In the genomic region with DNA sequence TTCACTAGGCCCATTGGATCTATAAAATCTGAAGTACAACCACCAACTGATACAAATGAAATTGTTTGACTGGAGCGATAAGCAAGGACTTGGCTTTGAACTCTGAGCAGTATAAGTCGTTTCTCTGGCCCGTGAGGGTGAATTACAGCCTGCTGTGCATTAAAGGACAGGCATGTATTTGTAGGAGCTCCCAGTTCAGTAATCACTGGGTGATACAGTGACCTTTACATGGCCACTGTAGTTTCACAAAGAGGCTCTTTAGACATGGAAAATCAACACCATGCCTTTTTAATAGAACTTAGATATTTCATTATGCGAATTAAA, we compare ENCODE assay signal across 24 cellular contexts.
DNase-seq lines count a peak whose midpoint lies in the region; ATAC-seq and TF ChIP-seq lines count a peak whose summit lies in the region.
"Had no signal": no experiment of that assay in that cellular context is flagged by ENCODE, and none has a peak within 500 bp of the region (broad histone marks: within the 10 kb centered on the region; RNA-seq: fewer than 3 reads in every experiment).

No MANE protein-coding gene starts in this region.

- no peak for TF ChIP-seq EP300 in transverse colon (IDR thresholded peaks at IDR 0.05; ENCODE audit: low read depth)

- no peak for TF ChIP-seq CTCF in colonic mucosa (IDR thresholded peaks at IDR 0.05)
- no peak for TF ChIP-seq CTCF in mucosa of descending colon (IDR thresholded peaks at IDR 0.05)
- no peak for TF ChIP-seq CTCF in transverse colon (IDR thresholded peaks at IDR 0.05)

- no peaks in the 10 kb centered on the region for H3K9me3 Mint-ChIP-seq in T-helper 2 cell treated with Interferon-gamma antibody and Interleukin-4, amounts not matched to agents 5 μg/mL and 100 μg/mL, for 36 hours

- no peaks in the 10 kb centered on the region for H3K36me3 ChIP-seq in colonic mucosa
- no peaks in the 10 kb centered on the region for H3K36me3 ChIP-seq in mucosa of descending colon (ENCODE audit: low read depth)
- no peaks in the 10 kb centered on the region for H3K36me3 ChIP-seq in transverse colon
- H3K36me3 ChIP-seq: BE2C, BLaER1 had no signal

- 13 to 46% methylated on average over 2 to 4 of the region's 4 CpGs for WGBS in transverse colon (ENCODE audit: low coverage in 1 of 2), 2 donors

- H3K9ac ChIP-seq in colonic mucosa (ENCODE audit: low read depth in 2 of 2, low read length in 2 of 2): peak overlapping the region in 1 of 2 donors; percentile 43
- H3K9ac ChIP-seq: BLaER1 had no signal

- peak; percentile 50 for DNase-seq in colonic mucosa
- peak in 1 of 3 donors; percentile 51 for DNase-seq in mucosa of descending colon
- DNase-seq in transverse colon: peak; percentile 50
- no peak for DNase-seq in T-helper 2 cell treated with Interferon-gamma antibody and Interleukin-4, amounts not matched to agents 5 μg/mL and 100 μg/mL, for 36 hours (ENCODE audit: low spot score)
- no peak for DNase-seq in NCI-H146 (lab: John Stamatoyannopoulos, UW)
- DNase-seq: 8988T; ACHN; BE2C; C1 segment of cervical spinal cord; CD4-positive, alpha-beta memory T cell; CD4-positive, CD25-positive, alpha-beta regulatory T cell; CD8-positive, alpha-beta memory T cell; COR-L47; DMS 273 treated with DMSO at 0.1 percent for 48 hours; DMS153; DMS53; DMS79; DND-41; EL; GDM1 had no signal

- H3K27ac Mint-ChIP-seq in T-helper 2 cell treated with Interferon-gamma antibody and Interleukin-4, amounts not matched to agents 5 μg/mL and 100 μg/mL, for 36 hours: no peak overlapping the region
- H3K27ac Mint-ChIP-seq: CD14-positive monocyte; CD4-positive, alpha-beta memory T cell; CD4-positive, CD25-positive, alpha-beta regulatory T cell; CD8-positive, alpha-beta memory T cell had no signal

- TF ChIP-seq POLR2A in transverse colon (IDR thresholded peaks at IDR 0.05): no peak

- intact Hi-C loops in colonic mucosa (cut with DNase I): no loop called here
- intact Hi-C loops in mucosa of descending colon (cut with DNase I, micrococcal nuclease): no loop called here
- intact Hi-C loops in transverse colon (cut with DNase I; ENCODE audit: low total_unique reads): no loop called here

- ATAC-seq in mucosa of descending colon (peak; percentile 93), GM18498 (IDR thresholded peaks at IDR 0.05; ENCODE audit: unreplicated experiment) (no peak)
- ATAC-seq: GM12878 had no signal

- H3K4me3 ChIP-seq in colonic mucosa (no peak overlapping the region), mucosa of descending colon (no peak overlapping the region), transverse colon (no peak overlapping the region)
- H3K4me3 ChIP-seq: BLaER1, GM12878 had no signal

- H3K4me1 ChIP-seq in colonic mucosa: no peaks in the 10 kb centered on the region
- peaks cover 6% of the 10 kb centered on the region for H3K4me1 ChIP-seq in mucosa of descending colon (ENCODE audit: low read depth)
- peaks cover 0 to 18% (median 4%) of the 10 kb centered on the region in 4 donors for H3K4me1 ChIP-seq in transverse colon
- H3K4me1 ChIP-seq: BE2C, BLaER1 had no signal

- H3K9me3 ChIP-seq in colonic mucosa (no peaks in the 10 kb centered on the region), mucosa of descending colon (no peaks in the 10 kb centered on the region), transverse colon (no peaks in the 10 kb centered on the region)
- H3K9me3 ChIP-seq: BE2C, BLaER1 had no signal

- in situ Hi-C loops in transverse colon (cut with MboI; ENCODE audit: low pct_ligation_motif_present in 1 of 4, low pct_unique_long_range_greater_than_20kb in 1 of 4, low sequenced_read_pairs in 3 of 4): no loop called here

- H3K4me3 Mint-ChIP-seq in T-helper 2 cell treated with Interferon-gamma antibody and Interleukin-4, amounts not matched to agents 5 μg/mL and 100 μg/mL, for 36 hours: no peak overlapping the region
- H3K4me3 Mint-ChIP-seq: CD14-positive monocyte; CD4-positive, alpha-beta memory T cell; CD4-positive, CD25-positive, alpha-beta regulatory T cell; CD8-positive, alpha-beta memory T cell had no signal

- H3K4me1 Mint-ChIP-seq in T-helper 2 cell treated with Interferon-gamma antibody and Interleukin-4, amounts not matched to agents 5 μg/mL and 100 μg/mL, for 36 hours (ENCODE audit: low read depth): no peaks in the 10 kb centered on the region
- H3K4me1 Mint-ChIP-seq: CD14-positive monocyte; CD4-positive, alpha-beta memory T cell; CD4-positive, CD25-positive, alpha-beta regulatory T cell; CD8-positive, alpha-beta memory T cell had no signal

- H3K27me3 ChIP-seq in colonic mucosa (no peaks in the 10 kb centered on the region), transverse colon (no peaks in the 10 kb centered on the region)
- H3K27me3 ChIP-seq: BE2C, BLaER1 had no signal

- no peaks in the 10 kb centered on the region for H3K27me3 Mint-ChIP-seq in T-helper 2 cell treated with Interferon-gamma antibody and Interleukin-4, amounts not matched to agents 5 μg/mL and 100 μg/mL, for 36 hours (ENCODE audit: low read depth)
- H3K27me3 Mint-ChIP-seq: CD4-positive, alpha-beta memory T cell; CD4-positive, CD25-positive, alpha-beta regulatory T cell; CD8-positive, alpha-beta memory T cell had no signal

- H3K36me3 Mint-ChIP-seq in T-helper 2 cell treated with Interferon-gamma antibody and Interleukin-4, amounts not matched to agents 5 μg/mL and 100 μg/mL, for 36 hours (ENCODE audit: low read depth): no peaks in the 10 kb centered on the region
- H3K36me3 Mint-ChIP-seq: CD14-positive monocyte; CD4-positive, alpha-beta memory T cell; CD4-positive, CD25-positive, alpha-beta regulatory T cell; CD8-positive, alpha-beta memory T cell had no signal

- peak overlapping the region; percentile 13 for H3K27ac ChIP-seq in colonic mucosa
- peak overlapping the region; percentile 44 to 64 (median 52) for H3K27ac ChIP-seq in transverse colon
- H3K27ac ChIP-seq: BLaER1 had no signal

Comparison
In these comparisons a context has a peak if more than half of its experiments do, and no peak if none do; other contexts are left out.
1. DNase-seq: peak in colonic mucosa (single experiment) and transverse colon (single experiment); none in T-helper 2 cell treated with Interferon-gamma antibody and Interleukin-4, amounts not matched to agents 5 μg/mL and 100 μg/mL, for 36 hours (single experiment) and NCI-H146 (single experiment).